In genomic region chr17:68822752-68823289, GRCh38 we compare ENCODE assay signal across 1 cellular context.
TF ChIP-seq lines count a peak whose summit lies in the region.

No MANE protein-coding gene starts in this region.

TF ChIP-seq in SK-N-SH treated with all-trans-retinoic acid at 6 μM for 48 hours, 23 proteins besides CTCF, POLR2A, EP300 and RAD21 (continued from another document):
- no peak for TF ChIP-seq PATZ1 (CRISPR knock-in tag; IDR thresholded peaks at IDR 0.05; ENCODE audit: borderline replicate concordance)
- no peak for TF ChIP-seq ARNTL (CRISPR knock-in tag; IDR thresholded peaks at IDR 0.05; ENCODE audit: borderline replicate concordance, low read depth)
- TF ChIP-seq CREB5 (CRISPR knock-in tag; IDR thresholded peaks at IDR 0.05; ENCODE audit: low read depth) = no peak
- no peak for TF ChIP-seq OSR1 (CRISPR knock-in tag; IDR thresholded peaks at IDR 0.05)
